ENCODE assay signal across 23 cellular contexts in the genomic region with DNA sequence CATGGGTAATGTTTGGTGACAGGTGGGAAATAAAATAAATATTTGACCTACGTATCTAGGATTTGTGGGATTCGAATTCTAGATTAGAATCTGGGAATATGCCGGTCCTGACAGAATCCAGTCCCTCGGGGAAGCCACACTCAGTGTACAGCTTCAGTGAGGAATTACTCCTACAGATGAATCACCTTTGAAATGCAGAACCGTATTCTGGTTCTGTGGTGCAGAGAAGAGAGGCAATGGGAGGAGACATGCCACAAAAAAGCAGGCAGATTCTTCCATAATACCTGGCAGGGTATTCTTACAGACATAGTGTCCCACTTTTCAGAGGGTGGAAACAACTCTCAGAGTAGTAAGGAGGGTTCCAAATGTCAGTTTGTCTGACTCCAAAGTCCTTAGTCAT.
"Had no signal": no experiment of that assay in that cellular context is flagged by ENCODE, and none has a peak within 500 bp of the region (broad histone marks: within the 10 kb centered on the region; RNA-seq: fewer than 3 reads in every experiment).

No MANE protein-coding gene starts in this region.

- H3K27ac ChIP-seq: coronary artery, dorsolateral prefrontal cortex, esophagus muscularis mucosa, foreskin keratinocyte, gastroesophageal sphincter, heart left ventricle, hepatocyte, left lung, lower lobe of right lung had no signal

- H3K36me3 ChIP-seq: esophagus muscularis mucosa, gastroesophageal sphincter, heart left ventricle, left lung, lower lobe of right lung had no signal

- H3K4me1 ChIP-seq: esophagus muscularis mucosa, foreskin keratinocyte, gastroesophageal sphincter, heart left ventricle, left lung, lower lobe of right lung had no signal

- DNase-seq: dermis blood vessel endothelial cell; dorsolateral prefrontal cortex; effector CD4-positive, alpha-beta T cell; effector memory CD4-positive, alpha-beta T cell; foreskin keratinocyte; heart left ventricle; hypothalamus; immature natural killer cell; left cardiac atrium; left lung; left ventricle myocardium superior; lower lobe of right lung; mesenchymal stem cell; mucosa of descending colon; naive B cell; naive thymus-derived CD8-positive, alpha-beta T cell had no signal

- H3K79me2 ChIP-seq: hepatocyte had no signal

- ATAC-seq: foreskin keratinocyte; gastroesophageal sphincter; heart left ventricle; left cardiac atrium; left lung; left ventricle myocardium superior; lower lobe of right lung; mucosa of descending colon; naive thymus-derived CD8-positive, alpha-beta T cell had no signal

- FAIRE-seq: endothelial cell of umbilical vein, frontal cortex, keratinocyte had no signal

- H3K9me3 ChIP-seq: left lung, lower lobe of right lung, mucosa of descending colon had no signal

- H3K4me3 ChIP-seq: coronary artery, dorsolateral prefrontal cortex, esophagus muscularis mucosa, gastroesophageal sphincter, heart left ventricle, hepatocyte, left lung, lower lobe of right lung, mucosa of descending colon had no signal

- H3K27me3 ChIP-seq: dorsolateral prefrontal cortex, esophagus muscularis mucosa, foreskin keratinocyte, gastroesophageal sphincter, heart left ventricle, hepatocyte, left lung had no signal

- H3K4me2 ChIP-seq: hepatocyte had no signal

- H2AFZ ChIP-seq: hepatocyte had no signal
